8 cellular contexts compared by ENCODE assay signal in the genomic region with DNA sequence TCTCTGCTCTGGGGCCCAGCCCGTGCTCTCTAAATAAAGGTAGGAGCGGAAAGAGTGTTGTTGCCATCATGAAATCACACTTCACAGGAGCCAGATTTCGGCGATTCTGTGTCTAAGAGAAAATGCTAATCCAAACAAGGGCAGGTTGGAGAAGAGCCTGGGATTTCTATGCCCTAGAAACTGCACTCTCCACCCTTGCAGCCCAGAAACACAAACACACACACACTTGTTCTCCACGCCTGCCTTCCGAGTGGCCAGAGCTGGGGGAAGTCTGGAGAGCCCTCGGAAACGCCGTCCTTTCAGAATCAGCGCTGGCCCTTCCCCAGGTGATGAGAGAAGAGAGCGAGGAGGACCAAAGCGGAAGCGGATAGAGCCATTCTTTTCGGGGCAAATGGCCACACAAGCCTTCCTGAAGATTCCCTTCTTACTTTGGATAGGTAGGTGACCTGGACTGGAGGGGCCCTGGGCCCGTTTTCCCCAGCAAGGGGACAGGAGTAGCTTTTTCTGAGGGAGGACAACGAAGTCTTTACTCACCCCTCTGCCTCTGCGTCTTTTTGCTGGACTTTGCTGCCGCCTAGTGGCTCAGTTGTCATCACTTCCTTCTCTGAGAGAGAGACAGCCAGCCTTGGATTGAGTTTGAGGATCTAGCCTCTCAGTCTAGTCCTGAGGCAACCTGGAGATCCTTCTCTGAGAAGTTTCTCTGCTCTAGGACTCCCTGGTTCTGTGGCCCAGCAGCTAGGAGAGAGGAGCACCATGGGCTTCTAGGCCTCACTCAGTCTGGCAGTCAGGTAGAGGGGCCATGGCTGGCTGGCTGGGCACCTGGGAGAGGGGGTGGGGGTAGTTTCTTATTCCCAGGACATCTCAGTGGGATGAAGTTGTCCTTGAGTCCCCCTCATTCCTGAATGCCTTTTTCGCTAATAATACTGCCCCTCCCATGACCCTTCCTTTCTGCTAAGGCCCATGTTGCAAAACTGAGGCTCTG. TPM values are rescaled to one million over a fixed set of nuclear protein-coding genes. Genes with fewer than 3 reads are reported as not detected.
DNase-seq lines count a peak whose midpoint lies in the region; ATAC-seq and TF ChIP-seq lines count a peak whose summit lies in the region.

No MANE protein-coding gene starts in this region.

- TF ChIP-seq RAD21 in liver (IDR thresholded peaks at IDR 0.05), result peak; percentile 96 to 97

- H3K4me3 ChIP-seq in liver (ENCODE audit: low read depth in 1 of 3, low read length in 3 of 3), result peak overlapping the region; percentile 43 to 87 (median 50)

- no peaks in the 10 kb centered on the region for H3K36me3 ChIP-seq in liver (ENCODE audit: control insufficient read depth in 4 of 4, insufficient read depth in 3 of 4, low read depth in 1 of 4, low read length in 3 of 4)

- no peaks in the 10 kb centered on the region for H3K27me3 ChIP-seq in liver (ENCODE audit: control insufficient read depth in 4 of 4, insufficient read depth in 4 of 4, low read length in 3 of 4)

- 6% methylated on average over 19 of the region's 19 CpGs for WGBS in liver

- ATAC-seq in HG03196 (IDR thresholded peaks at IDR 0.05; ENCODE audit: unreplicated experiment), result peak; percentile 70
- ATAC-seq in GM19455 (IDR thresholded peaks at IDR 0.05; ENCODE audit: unreplicated experiment), result no peak

- TF ChIP-seq CTCF in GM10266 (IDR thresholded peaks at IDR 0.05; ENCODE audit: control insufficient read depth, insufficient read depth, low read depth, missing control alignments) (peak; percentile 91), liver (IDR thresholded peaks at IDR 0.05; ENCODE audit: low read depth, low read length, missing input control) (peak; percentile 83)

- H3K27ac ChIP-seq in liver (ENCODE audit: low read depth in 1 of 2, low read length in 2 of 2), result peak overlapping the region in 1 of 2 donors; percentile 64

- no peaks in the 10 kb centered on the region for H3K9me3 ChIP-seq in liver (ENCODE audit: control insufficient read depth in 4 of 4, low read length in 3 of 4)

- peaks cover 0 to 16% (median 13%) of the 10 kb centered on the region in 4 donors for H3K4me1 ChIP-seq in liver (ENCODE audit: control insufficient read depth in 4 of 4, insufficient read depth in 4 of 4, low read length in 3 of 4)

- H3K9ac ChIP-seq in liver (ENCODE audit: low read depth in 1 of 2, low read length in 2 of 2), result peak overlapping the region; percentile 28 to 51

- DNase-seq in GM10266 (ENCODE audit: extremely low spot score) (peak; percentile 72), NCI-H526 (lab: John Stamatoyannopoulos, UW) (peak; percentile 74 to 91), dermis microvascular lymphatic vessel endothelial cell (ENCODE audit: low read depth in 2 of 2) (peak; percentile 49 to 83)
- peak; percentile 72 to 77 for DNase-seq in activated CD4-positive, alpha-beta T cell treated with anti-CD3 and anti-CD28 coated beads, Interleukin-2, amount 50 U/mL, for 24 hours (ENCODE audit: low read depth in 1 of 2, low spot score in 1 of 2)
- peak; percentile 84 for DNase-seq in stimulated activated CD4-positive, alpha-beta T cell treated with anti-CD3 and anti-CD28 coated beads, Interleukin-4, amount 100 ng/mL, for 1 hour

TF ChIP-seq in liver, 16 proteins besides CTCF, POLR2A, EP300 and RAD21:
- TF ChIP-seq FOXA1 (IDR thresholded peaks at IDR 0.05) (no peak), TAF1 (conservative IDR thresholded peaks at IDR 0.05) (no peak), NR2F2 (IDR thresholded peaks at IDR 0.05) (no peak), HNF4G (IDR thresholded peaks at IDR 0.05) (no peak), YY1 (IDR thresholded peaks at IDR 0.05) (no peak), GABPA (IDR thresholded peaks at IDR 0.05 in 1 of 2, conservative IDR thresholded peaks at IDR 0.05 in 1 of 2) (no peak), FOXA2 (IDR thresholded peaks at IDR 0.05) (no peak), JUND (IDR thresholded peaks at IDR 0.05) (no peak)
- TF ChIP-seq, protein P1, sequence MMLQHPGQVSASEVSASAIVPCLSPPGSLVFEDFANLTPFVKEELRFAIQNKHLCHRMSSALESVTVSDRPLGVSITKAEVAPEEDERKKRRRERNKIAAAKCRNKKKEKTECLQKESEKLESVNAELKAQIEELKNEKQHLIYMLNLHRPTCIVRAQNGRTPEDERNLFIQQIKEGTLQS (IDR thresholded peaks at IDR 0.05), result no peak
- TF ChIP-seq, protein P2, sequence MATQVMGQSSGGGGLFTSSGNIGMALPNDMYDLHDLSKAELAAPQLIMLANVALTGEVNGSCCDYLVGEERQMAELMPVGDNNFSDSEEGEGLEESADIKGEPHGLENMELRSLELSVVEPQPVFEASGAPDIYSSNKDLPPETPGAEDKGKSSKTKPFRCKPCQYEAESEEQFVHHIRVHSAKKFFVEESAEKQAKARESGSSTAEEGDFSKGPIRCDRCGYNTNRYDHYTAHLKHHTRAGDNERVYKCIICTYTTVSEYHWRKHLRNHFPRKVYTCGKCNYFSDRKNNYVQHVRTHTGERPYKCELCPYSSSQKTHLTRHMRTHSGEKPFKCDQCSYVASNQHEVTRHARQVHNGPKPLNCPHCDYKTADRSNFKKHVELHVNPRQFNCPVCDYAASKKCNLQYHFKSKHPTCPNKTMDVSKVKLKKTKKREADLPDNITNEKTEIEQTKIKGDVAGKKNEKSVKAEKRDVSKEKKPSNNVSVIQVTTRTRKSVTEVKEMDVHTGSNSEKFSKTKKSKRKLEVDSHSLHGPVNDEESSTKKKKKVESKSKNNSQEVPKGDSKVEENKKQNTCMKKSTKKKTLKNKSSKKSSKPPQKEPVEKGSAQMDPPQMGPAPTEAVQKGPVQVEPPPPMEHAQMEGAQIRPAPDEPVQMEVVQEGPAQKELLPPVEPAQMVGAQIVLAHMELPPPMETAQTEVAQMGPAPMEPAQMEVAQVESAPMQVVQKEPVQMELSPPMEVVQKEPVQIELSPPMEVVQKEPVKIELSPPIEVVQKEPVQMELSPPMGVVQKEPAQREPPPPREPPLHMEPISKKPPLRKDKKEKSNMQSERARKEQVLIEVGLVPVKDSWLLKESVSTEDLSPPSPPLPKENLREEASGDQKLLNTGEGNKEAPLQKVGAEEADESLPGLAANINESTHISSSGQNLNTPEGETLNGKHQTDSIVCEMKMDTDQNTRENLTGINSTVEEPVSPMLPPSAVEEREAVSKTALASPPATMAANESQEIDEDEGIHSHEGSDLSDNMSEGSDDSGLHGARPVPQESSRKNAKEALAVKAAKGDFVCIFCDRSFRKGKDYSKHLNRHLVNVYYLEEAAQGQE (IDR thresholded peaks at IDR 0.05), result no peak
- TF ChIP-seq, protein P3, sequence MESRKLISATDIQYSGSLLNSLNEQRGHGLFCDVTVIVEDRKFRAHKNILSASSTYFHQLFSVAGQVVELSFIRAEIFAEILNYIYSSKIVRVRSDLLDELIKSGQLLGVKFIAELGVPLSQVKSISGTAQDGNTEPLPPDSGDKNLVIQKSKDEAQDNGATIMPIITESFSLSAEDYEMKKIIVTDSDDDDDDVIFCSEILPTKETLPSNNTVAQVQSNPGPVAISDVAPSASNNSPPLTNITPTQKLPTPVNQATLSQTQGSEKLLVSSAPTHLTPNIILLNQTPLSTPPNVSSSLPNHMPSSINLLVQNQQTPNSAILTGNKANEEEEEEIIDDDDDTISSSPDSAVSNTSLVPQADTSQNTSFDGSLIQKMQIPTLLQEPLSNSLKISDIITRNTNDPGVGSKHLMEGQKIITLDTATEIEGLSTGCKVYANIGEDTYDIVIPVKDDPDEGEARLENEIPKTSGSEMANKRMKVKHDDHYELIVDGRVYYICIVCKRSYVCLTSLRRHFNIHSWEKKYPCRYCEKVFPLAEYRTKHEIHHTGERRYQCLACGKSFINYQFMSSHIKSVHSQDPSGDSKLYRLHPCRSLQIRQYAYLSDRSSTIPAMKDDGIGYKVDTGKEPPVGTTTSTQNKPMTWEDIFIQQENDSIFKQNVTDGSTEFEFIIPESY (IDR thresholded peaks at IDR 0.05), result no peak
- TF ChIP-seq, protein P4, sequence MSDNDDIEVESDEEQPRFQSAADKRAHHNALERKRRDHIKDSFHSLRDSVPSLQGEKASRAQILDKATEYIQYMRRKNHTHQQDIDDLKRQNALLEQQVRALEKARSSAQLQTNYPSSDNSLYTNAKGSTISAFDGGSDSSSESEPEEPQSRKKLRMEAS (IDR thresholded peaks at IDR 0.05), result no peak

RNA-seq across cellular contexts. Expression of a gene that starts 37.7 kb away (rescaled TPM):
- total RNA-seq in dermis microvascular lymphatic vessel endothelial cell (1.0 and 1.4 TPM in 2 replicates), liver (1 to 10 TPM in 1 of 2 donors, under 1 TPM in 1; 0.67 to 1.0 TPM)
- 1 to 10 TPM in 1 of 2 donors, under 1 TPM in 1; 0.74 to 1.0 TPM for polyA plus RNA-seq in liver

RNA-seq across cellular contexts. Expression of a gene that starts 38.0 kb away (rescaled TPM):
- total RNA-seq in dermis microvascular lymphatic vessel endothelial cell (19.9 and 24.3 TPM in 2 replicates), liver (10 to 100 TPM; 12.0 to 14.9 TPM)
- 1 to 10 TPM; 1.4 to 4.7 TPM for polyA plus RNA-seq in liver

RNA-seq across cellular contexts. Expression of a gene that starts 41.7 kb away (rescaled TPM):
- 0.13 TPM in 2 replicates for total RNA-seq in dermis microvascular lymphatic vessel endothelial cell
- not detected for total RNA-seq in liver
- polyA plus RNA-seq in liver, result not detected
